14 cellular contexts compared by ENCODE assay signal in the genomic region with DNA sequence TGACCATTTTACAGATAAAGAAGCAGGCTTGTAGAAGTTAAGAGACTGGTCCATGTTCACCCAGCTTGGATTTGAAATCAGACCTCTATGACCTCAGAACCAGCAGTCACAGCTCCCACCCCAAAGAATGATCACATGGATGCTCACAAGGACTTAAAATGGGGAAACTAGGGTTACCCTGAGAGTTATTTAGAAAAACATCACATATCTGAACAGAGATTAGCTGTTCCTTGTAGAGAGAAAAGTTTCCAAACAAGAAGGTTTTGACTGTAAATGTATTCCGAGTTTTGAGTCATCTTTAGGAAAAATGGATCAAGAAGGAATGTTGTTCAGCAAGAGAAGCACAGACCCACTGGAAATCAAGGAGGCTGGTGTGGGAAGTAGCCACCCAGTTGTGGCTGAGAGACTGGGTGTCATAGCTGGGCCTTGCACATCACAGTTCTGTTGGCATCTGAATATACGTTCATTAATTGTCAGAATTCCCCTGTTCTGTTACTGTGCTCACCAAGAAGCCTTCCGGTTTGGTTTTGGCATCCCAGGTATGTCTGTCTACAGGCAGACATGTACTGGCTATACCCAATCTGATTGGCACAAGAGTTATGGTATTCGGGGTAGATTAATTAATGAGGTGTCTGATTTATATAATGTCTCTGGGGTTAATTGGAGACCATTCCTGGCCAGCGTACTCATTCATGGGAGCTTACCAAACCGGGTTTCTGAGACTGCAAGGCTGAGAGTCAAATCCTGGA.
"Had no signal": no experiment of that assay in that cellular context is flagged by ENCODE, and none has a peak within 500 bp of the region (broad histone marks: within the 10 kb centered on the region; RNA-seq: fewer than 3 reads in every experiment).

No MANE protein-coding gene starts in this region.

- H3K4me3 ChIP-seq: cardiac muscle cell, transverse colon had no signal

- H3K27ac Mint-ChIP-seq: activated CD8-positive, alpha-beta T cell treated with anti-CD3 and anti-CD28 coated beads, Interleukin-2, amount 10 ng/mL, durations not matched to agents 7 days and 5 days; activated naive CD8-positive, alpha-beta T cell treated with anti-CD3 and anti-CD28 coated beads, Interleukin-2, amount 10 ng/mL, durations not matched to agents 7 days and 5 days; nephron had no signal

- H3K36me3 Mint-ChIP-seq: activated naive CD8-positive, alpha-beta T cell treated with anti-CD3 and anti-CD28 coated beads, Interleukin-2, amount 10 ng/mL, durations not matched to agents 7 days and 5 days had no signal

- H3K4me1 Mint-ChIP-seq: activated naive CD8-positive, alpha-beta T cell treated with anti-CD3 and anti-CD28 coated beads, Interleukin-2, amount 10 ng/mL, durations not matched to agents 7 days and 5 days had no signal

- DNase-seq: activated CD4-positive, alpha-beta T cell treated with anti-CD3 and anti-CD28 coated beads for 4 hours; activated CD8-positive, alpha-beta memory T cell treated with anti-CD3 and anti-CD28 coated beads, Interleukin-2, amount 50 U/mL, for 48 hours; activated CD8-positive, alpha-beta T cell treated with anti-CD3 and anti-CD28 coated beads, Interleukin-2, amount 10 ng/mL, durations not matched to agents 7 days and 5 days; activated naive CD8-positive, alpha-beta T cell treated with anti-CD3 and anti-CD28 coated beads, Interleukin-2, amount 10 ng/mL, durations not matched to agents 7 days and 5 days; aorta; effector CD4-positive, alpha-beta T cell; hypothalamus; left colon; stimulated activated CD4-positive, alpha-beta T cell treated with anti-CD3 and anti-CD28 coated beads, Interleukin-4, amount 100 ng/mL, for 4 hours; transverse colon had no signal

- H3K36me3 ChIP-seq: cardiac muscle cell, transverse colon had no signal

- H3K27ac ChIP-seq: cardiac muscle cell had no signal

- ATAC-seq: activated CD8-positive, alpha-beta T cell treated with anti-CD3 and anti-CD28 coated beads, Interleukin-2, amount 10 ng/mL, durations not matched to agents 7 days and 5 days; left colon had no signal

- H3K9me3 Mint-ChIP-seq: activated naive CD8-positive, alpha-beta T cell treated with anti-CD3 and anti-CD28 coated beads, Interleukin-2, amount 10 ng/mL, durations not matched to agents 7 days and 5 days; nephron had no signal

- FAIRE-seq: colon, endothelial cell of umbilical vein had no signal

- H3K27me3 ChIP-seq: cardiac muscle cell, transverse colon had no signal

- H3K4me3 Mint-ChIP-seq: activated CD8-positive, alpha-beta T cell treated with anti-CD3 and anti-CD28 coated beads, Interleukin-2, amount 10 ng/mL, durations not matched to agents 7 days and 5 days; activated naive CD8-positive, alpha-beta T cell treated with anti-CD3 and anti-CD28 coated beads, Interleukin-2, amount 10 ng/mL, durations not matched to agents 7 days and 5 days; nephron had no signal

- H3K9me3 ChIP-seq: transverse colon had no signal
